11 cellular contexts compared by ENCODE assay signal in the genomic region with DNA sequence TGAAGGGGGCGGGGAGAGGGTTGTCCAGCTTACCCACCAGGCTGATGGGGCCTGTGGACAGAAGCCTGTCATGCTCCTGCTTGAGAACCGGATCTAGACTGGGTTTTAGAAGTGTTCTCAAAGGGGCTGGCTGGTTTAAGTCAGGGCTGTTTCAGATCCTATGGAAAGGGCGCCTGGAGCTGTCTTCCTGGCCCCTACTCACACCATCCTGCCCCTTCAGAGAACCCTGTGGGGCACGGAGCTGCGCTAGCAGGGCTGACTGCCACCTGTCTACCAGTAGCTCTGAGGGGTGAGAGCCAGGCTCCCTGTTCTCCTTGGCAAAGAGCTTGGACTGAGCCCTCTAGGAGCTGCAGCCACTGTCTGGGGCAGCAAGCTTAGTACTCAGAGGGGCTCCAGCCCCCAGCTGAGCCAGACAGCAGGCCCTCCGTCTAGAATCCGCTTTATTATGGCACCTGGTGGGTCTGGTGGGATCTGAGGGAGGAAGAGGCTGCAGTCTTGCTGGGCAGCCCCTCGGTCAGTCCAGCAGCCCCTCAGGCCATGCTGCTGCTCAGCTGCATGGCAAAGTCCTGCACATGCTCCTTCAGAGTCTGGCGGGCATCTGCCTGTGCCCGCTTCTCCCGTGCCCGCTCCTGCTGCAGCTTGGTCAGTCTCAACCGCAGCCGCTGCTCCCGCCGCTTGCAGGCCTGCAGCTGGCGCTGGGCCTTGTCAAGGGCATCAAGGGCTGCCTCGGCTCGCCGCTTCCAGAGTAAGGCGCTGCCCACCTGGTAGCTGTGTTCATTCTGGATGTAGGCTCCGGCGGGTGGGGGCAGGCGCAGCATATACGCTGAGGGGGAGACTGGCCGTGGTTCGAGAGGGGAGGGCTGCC. TPM values are rescaled to one million over a fixed set of nuclear protein-coding genes. Genes with fewer than 3 reads are reported as not detected.
DNase-seq lines count a peak whose midpoint lies in the region; ATAC-seq and TF ChIP-seq lines count a peak whose summit lies in the region.
"Had no signal": no experiment of that assay in that cellular context is flagged by ENCODE, and none has a peak within 500 bp of the region (broad histone marks: within the 10 kb centered on the region; RNA-seq: fewer than 3 reads in every experiment).

No MANE protein-coding gene starts in this region.

- H3K4me2 ChIP-seq in OCI-LY3 (ENCODE audit: low read length) = 0 out of 2 replicates have a peak overlapping the region, but pooled peaks have one; percentile 75

- no peaks in the 10 kb centered on the region for H3K9me3 Mint-ChIP-seq in activated T-cell treated with anti-CD3 and anti-CD28 coated beads, Interleukin-2, amount 50 U/mL, for 24 hours
- no peaks in the 10 kb centered on the region for H3K9me3 Mint-ChIP-seq in stimulated activated naive B cell treated with anti-CD40 and anti-IgM and Interleukin-4, amounts not matched to agents 10 μg/mL and 1 μg/mL and 100 μg/mL, for 72 hours

- H3K4me1 Mint-ChIP-seq in activated T-cell treated with anti-CD3 and anti-CD28 coated beads, Interleukin-2, amount 50 U/mL, for 24 hours (ENCODE audit: low read depth) = peaks cover 37% of the 10 kb centered on the region
- H3K4me1 Mint-ChIP-seq in stimulated activated naive B cell treated with anti-CD40 and anti-IgM and Interleukin-4, amounts not matched to agents 10 μg/mL and 1 μg/mL and 100 μg/mL, for 72 hours = peaks cover 23 to 46% of the 10 kb centered on the region in 2 donors

- intact Hi-C loops in dorsolateral prefrontal cortex (cut with DNase I) = loop anchor here (2.0 to 10.0 kb wide), 5 partner anchors 17 to 877 kb away; a partner anchor contains a TSS

- H3K36me3 ChIP-seq in OCI-LY3 (replicated peaks; ENCODE audit: low read depth, low read length) = peaks cover 42% of the 10 kb centered on the region

- no peak for ATAC-seq in stimulated activated naive B cell treated with anti-CD40 and anti-IgM and Interleukin-4, amounts not matched to agents 10 μg/mL and 1 μg/mL and 100 μg/mL, for 72 hours (replicated peaks)
- ATAC-seq in GM18870 (IDR thresholded peaks at IDR 0.05; ENCODE audit: unreplicated experiment) = no peak

- H3K27me3 Mint-ChIP-seq in activated T-cell treated with anti-CD3 and anti-CD28 coated beads, Interleukin-2, amount 50 U/mL, for 24 hours = no peaks in the 10 kb centered on the region
- no peaks in the 10 kb centered on the region for H3K27me3 Mint-ChIP-seq in stimulated activated naive B cell treated with anti-CD40 and anti-IgM and Interleukin-4, amounts not matched to agents 10 μg/mL and 1 μg/mL and 100 μg/mL, for 72 hours

- H4K20me1 ChIP-seq in OCI-LY3 (ENCODE audit: insufficient read depth, low read length) = 0 out of 2 replicates have a peak, but pooled peaks cover 3% of the 10 kb centered on the region

- peaks cover 35% of the 10 kb centered on the region for H3K79me2 ChIP-seq in OCI-LY3 (ENCODE audit: low read length)

- DNase-seq in activated T-cell treated with anti-CD3 and anti-CD28 coated beads, Interleukin-2, amount 50 U/mL, for 24 hours = no peak
- no peak for DNase-seq in activated T-cell treated with anti-CD3 and anti-CD28 coated beads, Interleukin-2, amount 50 U/mL, for 48 hours
- DNase-seq in dorsolateral prefrontal cortex (no peak), NCI-H146 treated with DMSO at 0.1 percent for 48 hours (lab: John Stamatoyannopoulos, UW; ENCODE audit: unreplicated experiment) (no peak), midbrain (lab: John Stamatoyannopoulos, UW) (no peak)
- DNase-seq in stimulated activated naive B cell treated with anti-CD40 and anti-IgM and Interleukin-4, amounts not matched to agents 10 μg/mL and 1 μg/mL and 100 μg/mL, for 72 hours = no peak
- DNase-seq: adrenal gland, NCI-H774, occipital lobe had no signal

- H3K4me3 ChIP-seq in OCI-LY3 (ENCODE audit: low read length) (no peak overlapping the region), dorsolateral prefrontal cortex (peak overlapping the region in 52 of 59 donors; percentile 55 to 100 (median 88))

- no peak overlapping the region for H2AFZ ChIP-seq in OCI-LY3 (ENCODE audit: low read depth, low read length)

- H3K9me3 ChIP-seq in OCI-LY3 (ENCODE audit: insufficient read depth, low read length) = no peaks in the 10 kb centered on the region
- H3K9me3 ChIP-seq: adrenal gland had no signal

- peak overlapping the region; percentile 99 for H3K27ac Mint-ChIP-seq in activated T-cell treated with anti-CD3 and anti-CD28 coated beads, Interleukin-2, amount 50 U/mL, for 24 hours
- H3K27ac Mint-ChIP-seq in stimulated activated naive B cell treated with anti-CD40 and anti-IgM and Interleukin-4, amounts not matched to agents 10 μg/mL and 1 μg/mL and 100 μg/mL, for 72 hours = peak overlapping the region; percentile 73

- H3K36me3 Mint-ChIP-seq in activated T-cell treated with anti-CD3 and anti-CD28 coated beads, Interleukin-2, amount 50 U/mL, for 24 hours (ENCODE audit: low read depth) = peaks cover 78% of the 10 kb centered on the region
- H3K36me3 Mint-ChIP-seq in stimulated activated naive B cell treated with anti-CD40 and anti-IgM and Interleukin-4, amounts not matched to agents 10 μg/mL and 1 μg/mL and 100 μg/mL, for 72 hours = peaks cover 30 to 41% of the 10 kb centered on the region in 2 donors

- peak overlapping the region; percentile 94 for H3K4me3 Mint-ChIP-seq in activated T-cell treated with anti-CD3 and anti-CD28 coated beads, Interleukin-2, amount 50 U/mL, for 24 hours
- H3K4me3 Mint-ChIP-seq in stimulated activated naive B cell treated with anti-CD40 and anti-IgM and Interleukin-4, amounts not matched to agents 10 μg/mL and 1 μg/mL and 100 μg/mL, for 72 hours = peak overlapping the region; percentile 83 to 97

- H3K27me3 ChIP-seq in OCI-LY3 (ENCODE audit: low read depth, low read length) (no peaks in the 10 kb centered on the region), dorsolateral prefrontal cortex (no peaks in the 10 kb centered on the region)
- H3K27me3 ChIP-seq: adrenal gland had no signal

- H3K27ac ChIP-seq in OCI-LY3 (ENCODE audit: low read length) (no peak overlapping the region), dorsolateral prefrontal cortex (peak overlapping the region in 17 of 59 donors; percentile 3 to 100 (median 97))

- peaks cover 18% of the 10 kb centered on the region for H3K4me1 ChIP-seq in OCI-LY3 (ENCODE audit: low read length)

- H3K9ac ChIP-seq in OCI-LY3 (ENCODE audit: low read length) = no peak overlapping the region

- TF ChIP-seq CTCF in OCI-LY3 (IDR thresholded peaks at IDR 0.05; ENCODE audit: low read depth, low read length) (no peak), dorsolateral prefrontal cortex (IDR thresholded peaks at IDR 0.05 in 54 of 56, conservative IDR thresholded peaks at IDR 0.05 in 2 of 56; ENCODE audit: low read depth in 1 of 56, partially characterized antibody in 56 of 56) (no peak)

RNA-seq across cellular contexts. Expression of a gene that starts 2.3 kb away (rescaled TPM):
- 10 to 100 TPM; 17.9 to 37.3 (median 26.6) TPM for total RNA-seq in dorsolateral prefrontal cortex

RNA-seq across cellular contexts. Expression of a gene that starts 15.4 kb away (rescaled TPM):
- total RNA-seq in dorsolateral prefrontal cortex = 10 to 100 TPM in 113 of 120 experiments, 1 to 10 TPM in 7; 8.0 to 33.6 (median 14.2) TPM
- total RNA-seq: occipital lobe had no signal

RNA-seq across cellular contexts. Expression of a gene that starts 17.5 kb away (rescaled TPM):
- 100 to 1,000 TPM in 5 of 120 experiments, 10 to 100 TPM in 115; 48.3 to 115 (median 73.6) TPM for total RNA-seq in dorsolateral prefrontal cortex

RNA-seq across cellular contexts. Expression of a gene that starts 32.5 kb away (rescaled TPM):
- total RNA-seq in dorsolateral prefrontal cortex = 100 to 1,000 TPM in 39 of 120 experiments, 10 to 100 TPM in 81; 45.5 to 214 (median 90.2) TPM

RNA-seq across cellular contexts. Expression of a gene that starts 32.8 kb away (rescaled TPM):
- total RNA-seq in dorsolateral prefrontal cortex = 10 to 100 TPM in 14 of 120 experiments, 1 to 10 TPM in 106; 2.2 to 13.5 (median 7.9) TPM
